Comparison of ENCODE assay signal across 1 cellular context in the genomic region with DNA sequence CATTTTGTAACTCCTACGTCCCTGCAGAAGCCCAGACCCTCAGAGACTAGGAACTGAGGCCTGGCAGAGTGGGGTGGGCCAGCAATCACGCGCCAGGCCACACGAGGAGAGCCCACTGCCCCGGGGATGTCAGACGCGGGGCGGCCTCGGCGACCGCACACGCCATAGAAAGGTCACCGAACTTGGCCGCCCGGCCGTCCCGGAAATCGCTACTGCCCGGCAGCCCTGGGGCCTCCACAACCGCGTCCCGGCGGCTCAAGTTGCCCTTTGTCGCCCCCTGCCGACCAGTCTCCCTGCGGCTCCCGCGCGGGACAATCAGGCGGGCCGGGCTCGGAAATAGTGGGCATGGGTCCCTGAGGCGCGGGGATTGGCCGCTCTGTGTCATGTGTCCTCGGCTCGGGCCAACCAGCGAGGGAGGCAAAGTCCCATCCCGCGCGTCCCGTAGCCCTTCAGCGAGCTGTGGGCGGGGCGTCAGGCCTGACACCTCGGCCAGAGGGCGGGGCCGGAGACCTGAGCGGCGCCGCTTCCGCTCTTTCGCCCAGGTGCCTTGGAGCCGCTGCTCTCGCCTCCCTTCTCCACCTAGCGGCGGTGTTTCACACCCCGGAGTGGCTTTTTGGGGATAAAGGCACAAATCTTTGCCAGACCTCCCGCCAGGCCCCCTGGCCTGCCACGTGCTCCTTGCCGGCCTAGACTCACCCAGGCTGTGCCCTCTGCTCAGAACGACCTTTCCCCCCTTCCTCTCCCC.
TF ChIP-seq lines count a peak whose summit lies in the region.

No MANE protein-coding gene starts in this region.

TF ChIP-seq in HepG2, 621 proteins besides CTCF, POLR2A, EP300 and RAD21 (continued from another document and continues in another):
- 0 out of 2 replicates have a peak, but pooled peaks have one; percentile 26 for TF ChIP-seq ZNF609 (CRISPR knock-in tag; IDR thresholded peaks at IDR 0.05; ENCODE audit: borderline replicate concordance)
- no peak for TF ChIP-seq FLYWCH1 (CRISPR knock-in tag; IDR thresholded peaks at IDR 0.05)
- 0 out of 2 replicates have a peak, but pooled peaks have one; percentile 15 for TF ChIP-seq RFX5 (IDR thresholded peaks at IDR 0.05; ENCODE audit: low read depth, low read length)
- TF ChIP-seq, protein P1, sequence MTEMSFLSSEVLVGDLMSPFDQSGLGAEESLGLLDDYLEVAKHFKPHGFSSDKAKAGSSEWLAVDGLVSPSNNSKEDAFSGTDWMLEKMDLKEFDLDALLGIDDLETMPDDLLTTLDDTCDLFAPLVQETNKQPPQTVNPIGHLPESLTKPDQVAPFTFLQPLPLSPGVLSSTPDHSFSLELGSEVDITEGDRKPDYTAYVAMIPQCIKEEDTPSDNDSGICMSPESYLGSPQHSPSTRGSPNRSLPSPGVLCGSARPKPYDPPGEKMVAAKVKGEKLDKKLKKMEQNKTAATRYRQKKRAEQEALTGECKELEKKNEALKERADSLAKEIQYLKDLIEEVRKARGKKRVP (CRISPR knock-in tag; IDR thresholded peaks at IDR 0.05) = 0 out of 4 replicates have a peak, but pooled peaks of 1 of the 2 experiments have one; percentile 26
- peak; percentile 84 for TF ChIP-seq ZNF430 (CRISPR knock-in tag; IDR thresholded peaks at IDR 0.05)
- TF ChIP-seq ZNF296 (CRISPR knock-in tag; conservative IDR thresholded peaks at IDR 0.05) = 0 out of 2 replicates have a peak, but pooled peaks have one; percentile 27
- peak; percentile 85; the same call in 1 of the 2 replicates for TF ChIP-seq SALL2 (CRISPR knock-in tag; IDR thresholded peaks at IDR 0.05)
- peak; percentile 32; the same call in 1 of the 2 replicates for TF ChIP-seq ZFP1 (CRISPR knock-in tag; IDR thresholded peaks at IDR 0.05)
- TF ChIP-seq MIXL1 (CRISPR knock-in tag; IDR thresholded peaks at IDR 0.05) = peak; percentile 64; the same call in 1 of the 2 replicates
- TF ChIP-seq KDM1A (CRISPR knock-in tag; IDR thresholded peaks at IDR 0.05) = no peak
- TF ChIP-seq, protein P2, sequence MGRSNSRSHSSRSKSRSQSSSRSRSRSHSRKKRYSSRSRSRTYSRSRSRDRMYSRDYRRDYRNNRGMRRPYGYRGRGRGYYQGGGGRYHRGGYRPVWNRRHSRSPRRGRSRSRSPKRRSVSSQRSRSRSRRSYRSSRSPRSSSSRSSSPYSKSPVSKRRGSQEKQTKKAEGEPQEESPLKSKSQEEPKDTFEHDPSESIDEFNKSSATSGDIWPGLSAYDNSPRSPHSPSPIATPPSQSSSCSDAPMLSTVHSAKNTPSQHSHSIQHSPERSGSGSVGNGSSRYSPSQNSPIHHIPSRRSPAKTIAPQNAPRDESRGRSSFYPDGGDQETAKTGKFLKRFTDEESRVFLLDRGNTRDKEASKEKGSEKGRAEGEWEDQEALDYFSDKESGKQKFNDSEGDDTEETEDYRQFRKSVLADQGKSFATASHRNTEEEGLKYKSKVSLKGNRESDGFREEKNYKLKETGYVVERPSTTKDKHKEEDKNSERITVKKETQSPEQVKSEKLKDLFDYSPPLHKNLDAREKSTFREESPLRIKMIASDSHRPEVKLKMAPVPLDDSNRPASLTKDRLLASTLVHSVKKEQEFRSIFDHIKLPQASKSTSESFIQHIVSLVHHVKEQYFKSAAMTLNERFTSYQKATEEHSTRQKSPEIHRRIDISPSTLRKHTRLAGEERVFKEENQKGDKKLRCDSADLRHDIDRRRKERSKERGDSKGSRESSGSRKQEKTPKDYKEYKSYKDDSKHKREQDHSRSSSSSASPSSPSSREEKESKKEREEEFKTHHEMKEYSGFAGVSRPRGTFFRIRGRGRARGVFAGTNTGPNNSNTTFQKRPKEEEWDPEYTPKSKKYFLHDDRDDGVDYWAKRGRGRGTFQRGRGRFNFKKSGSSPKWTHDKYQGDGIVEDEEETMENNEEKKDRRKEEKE (IDR thresholded peaks at IDR 0.05) = no peak
- TF ChIP-seq REXO4 (CRISPR knock-in tag; IDR thresholded peaks at IDR 0.05; ENCODE audit: borderline replicate concordance) = no peak
- TF ChIP-seq ZNF350 (CRISPR knock-in tag; IDR thresholded peaks at IDR 0.05; ENCODE audit: borderline replicate concordance, low read depth) = peak; percentile 93; the same call in 1 of the 2 replicates
- TF ChIP-seq, protein P3, sequence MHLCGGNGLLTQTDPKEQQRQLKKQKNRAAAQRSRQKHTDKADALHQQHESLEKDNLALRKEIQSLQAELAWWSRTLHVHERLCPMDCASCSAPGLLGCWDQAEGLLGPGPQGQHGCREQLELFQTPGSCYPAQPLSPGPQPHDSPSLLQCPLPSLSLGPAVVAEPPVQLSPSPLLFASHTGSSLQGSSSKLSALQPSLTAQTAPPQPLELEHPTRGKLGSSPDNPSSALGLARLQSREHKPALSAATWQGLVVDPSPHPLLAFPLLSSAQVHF (CRISPR knock-in tag; IDR thresholded peaks at IDR 0.05) = no peak
- TF ChIP-seq ZNF687 (CRISPR knock-in tag; IDR thresholded peaks at IDR 0.05) = peak; percentile 98
- no peak for TF ChIP-seq ZNF562 (CRISPR knock-in tag; IDR thresholded peaks at IDR 0.05; ENCODE audit: borderline replicate concordance)
- no peak; the same call in 1 of the 2 replicates for TF ChIP-seq NCOR1 (IDR thresholded peaks at IDR 0.05; ENCODE audit: borderline replicate concordance, low read length)
- peak; percentile 81 for TF ChIP-seq ARID5B (CRISPR knock-in tag; IDR thresholded peaks at IDR 0.05)
- peak; percentile 65 for TF ChIP-seq ZEB1 (IDR thresholded peaks at IDR 0.05; ENCODE audit: insufficient replicate concordance, low read depth)
- peak; percentile 83; the same call in 1 of the 2 replicates for TF ChIP-seq IRF2 (CRISPR knock-in tag; IDR thresholded peaks at IDR 0.05)
- peak; percentile 43; the same call in 1 of the 2 replicates for TF ChIP-seq MEIS1 (CRISPR knock-in tag; IDR thresholded peaks at IDR 0.05; ENCODE audit: borderline replicate concordance)
- no peak; the same call in 1 of the 2 replicates for TF ChIP-seq NKX3-1 (CRISPR knock-in tag; IDR thresholded peaks at IDR 0.05)
- TF ChIP-seq PHF8 (CRISPR knock-in tag; IDR thresholded peaks at IDR 0.05) = peak; percentile 82
- TF ChIP-seq HCFC1 (IDR thresholded peaks at IDR 0.05; ENCODE audit: low read depth, low read length) = peak; percentile 37; the same call in 1 of the 2 replicates
- TF ChIP-seq, protein P4, sequence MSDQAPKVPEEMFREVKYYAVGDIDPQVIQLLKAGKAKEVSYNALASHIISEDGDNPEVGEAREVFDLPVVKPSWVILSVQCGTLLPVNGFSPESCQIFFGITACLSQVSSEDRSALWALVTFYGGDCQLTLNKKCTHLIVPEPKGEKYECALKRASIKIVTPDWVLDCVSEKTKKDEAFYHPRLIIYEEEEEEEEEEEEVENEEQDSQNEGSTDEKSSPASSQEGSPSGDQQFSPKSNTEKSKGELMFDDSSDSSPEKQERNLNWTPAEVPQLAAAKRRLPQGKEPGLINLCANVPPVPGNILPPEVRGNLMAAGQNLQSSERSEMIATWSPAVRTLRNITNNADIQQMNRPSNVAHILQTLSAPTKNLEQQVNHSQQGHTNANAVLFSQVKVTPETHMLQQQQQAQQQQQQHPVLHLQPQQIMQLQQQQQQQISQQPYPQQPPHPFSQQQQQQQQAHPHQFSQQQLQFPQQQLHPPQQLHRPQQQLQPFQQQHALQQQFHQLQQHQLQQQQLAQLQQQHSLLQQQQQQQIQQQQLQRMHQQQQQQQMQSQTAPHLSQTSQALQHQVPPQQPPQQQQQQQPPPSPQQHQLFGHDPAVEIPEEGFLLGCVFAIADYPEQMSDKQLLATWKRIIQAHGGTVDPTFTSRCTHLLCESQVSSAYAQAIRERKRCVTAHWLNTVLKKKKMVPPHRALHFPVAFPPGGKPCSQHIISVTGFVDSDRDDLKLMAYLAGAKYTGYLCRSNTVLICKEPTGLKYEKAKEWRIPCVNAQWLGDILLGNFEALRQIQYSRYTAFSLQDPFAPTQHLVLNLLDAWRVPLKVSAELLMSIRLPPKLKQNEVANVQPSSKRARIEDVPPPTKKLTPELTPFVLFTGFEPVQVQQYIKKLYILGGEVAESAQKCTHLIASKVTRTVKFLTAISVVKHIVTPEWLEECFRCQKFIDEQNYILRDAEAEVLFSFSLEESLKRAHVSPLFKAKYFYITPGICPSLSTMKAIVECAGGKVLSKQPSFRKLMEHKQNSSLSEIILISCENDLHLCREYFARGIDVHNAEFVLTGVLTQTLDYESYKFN (CRISPR knock-in tag; conservative IDR thresholded peaks at IDR 0.05) = peak; percentile 77
- TF ChIP-seq ZNF33A (CRISPR knock-in tag; IDR thresholded peaks at IDR 0.05; ENCODE audit: borderline replicate concordance) = no peak
- peak; percentile 89; the same call in 1 of the 2 replicates for TF ChIP-seq KDM3A (CRISPR knock-in tag; IDR thresholded peaks at IDR 0.05; ENCODE audit: low read depth)
- TF ChIP-seq SRY (CRISPR knock-in tag; IDR thresholded peaks at IDR 0.05) = 0 out of 2 replicates have a peak, but pooled peaks have one; percentile 42
